Comparison of ENCODE assay signal across 8 cellular contexts in genomic region chr19:16325161-16325527, GRCh38. TPM values are rescaled to one million over a fixed set of nuclear protein-coding genes. Genes with fewer than 3 reads are reported as not detected.
DNase-seq lines count a peak whose midpoint lies in the region; ATAC-seq, FAIRE-seq and TF ChIP-seq lines count a peak whose summit lies in the region.

No MANE protein-coding gene starts in this region.

- peak overlapping the region; percentile 61 to 74 for H3K4me3 Mint-ChIP-seq in stimulated activated naive CD8-positive, alpha-beta T cell treated with anti-CD3 and anti-CD28 coated beads, Interleukin-15, amount 100 ng/mL, for 72 hours

- peaks cover 52% of the 10 kb centered on the region for H3K4me1 Mint-ChIP-seq in stimulated activated naive CD8-positive, alpha-beta T cell treated with anti-CD3 and anti-CD28 coated beads, Interleukin-15, amount 100 ng/mL, for 72 hours

- peak overlapping the region; percentile 56 for H3K4me3 ChIP-seq in OCI-LY1 (ENCODE audit: low read depth, low read length, poor library complexity, severe bottlenecking)
- peak overlapping the region; percentile 52 for H3K4me3 ChIP-seq in K562
- peak overlapping the region; percentile 51 for H3K4me3 ChIP-seq in kidney epithelial cell (ENCODE audit: low read depth, low read length)

- H3K36me3 ChIP-seq in OCI-LY1 (ENCODE audit: insufficient read depth, low read length) (no peaks in the 10 kb centered on the region), K562 (ENCODE audit: control insufficient read depth, insufficient read depth, low read length) (no peaks in the 10 kb centered on the region), kidney epithelial cell (ENCODE audit: control insufficient read depth, insufficient read depth, low read length) (no peaks in the 10 kb centered on the region)

- TF ChIP-seq RAD21 in K562 (CRISPR knock-in tag; conservative IDR thresholded peaks at IDR 0.05 in 1 of 2, IDR thresholded peaks at IDR 0.05 in 1 of 2), result no peak

- H3K4me1 ChIP-seq in OCI-LY1 (ENCODE audit: insufficient read depth, low read length, severe bottlenecking) (peaks cover 15% of the 10 kb centered on the region), K562 (replicated peaks in 1 of 2; ENCODE audit: control insufficient read depth in 2 of 2, insufficient read depth in 2 of 2, low read length in 2 of 2) (peaks cover 0 to 26% of the 10 kb centered on the region in 2 experiments; a peak in 3 of 5 replicates)

- no peak overlapping the region for H3K27ac ChIP-seq in OCI-LY1 (ENCODE audit: low read depth, low read length, poor library complexity, severe bottlenecking)
- H3K27ac ChIP-seq in K562 (ENCODE audit: extremely low read depth, low read depth, low read length), result no peak overlapping the region

- H3K27me3 ChIP-seq in OCI-LY1 (ENCODE audit: insufficient read depth, low read length) (peaks cover 18% of the 10 kb centered on the region), K562 (ENCODE audit: control insufficient read depth in 2 of 2, insufficient read depth in 2 of 2, low read length in 2 of 2) (peaks cover 12 to 47% of the 10 kb centered on the region in 2 experiments; a peak in 3 of 5 replicates), kidney epithelial cell (ENCODE audit: control insufficient read depth, insufficient read depth, low read length) (peaks cover 14% of the 10 kb centered on the region)

- no peaks in the 10 kb centered on the region for H3F3A ChIP-seq in OCI-LY1 (ENCODE audit: insufficient read depth, low read length)

- no TSS peak for BruUV-seq in K562 (replicated peaks; lab: Mats Ljungman, UMichigan)

- no peak overlapping the region for H2AFZ ChIP-seq in OCI-LY1 (ENCODE audit: low read length)
- peak overlapping the region; percentile 85 for H2AFZ ChIP-seq in K562 (ENCODE audit: low read depth, low read length)

- H3K9me1 ChIP-seq in K562 (ENCODE audit: control insufficient read depth, insufficient read depth, low read length), result no peaks in the 10 kb centered on the region

- H3K27me3 Mint-ChIP-seq in stimulated activated naive CD8-positive, alpha-beta T cell treated with anti-CD3 and anti-CD28 coated beads, Interleukin-15, amount 100 ng/mL, for 72 hours, result peaks cover 78% of the 10 kb centered on the region

- POLR2A ChIA-PET in K562 (lab: Yijun Ruan, JAX), result interaction anchor here (1.0 kb wide), 2 partner anchors 14 to 16 kb away, joined by 3 to 4 read pairs; no protein-coding TSS in a partner anchor

- TF ChIP-seq CTCF in AG09319 (IDR thresholded peaks at IDR 0.05; ENCODE audit: low read depth, low read length), result peak; percentile 2; the same call in 1 of the 2 replicates
- TF ChIP-seq CTCF in OCI-LY1 (IDR thresholded peaks at IDR 0.05; ENCODE audit: low read length), result peak; percentile 42
- TF ChIP-seq CTCF in K562 (IDR thresholded peaks at IDR 0.05 in 2 of 3, conservative IDR thresholded peaks at IDR 0.05 in 1 of 3; ENCODE audit: insufficient read depth in 2 of 3, low read depth in 1 of 3, low read length in 3 of 3), result peak in 2 of 3 experiments; percentile 8 to 52; a peak in 2 of 6 replicates
- no peak for TF ChIP-seq CTCF in kidney epithelial cell (IDR thresholded peaks at IDR 0.05; ENCODE audit: insufficient read depth, low read length, poor library complexity, severe bottlenecking)

- H3K9ac ChIP-seq in OCI-LY1 (ENCODE audit: low read length), result no peak overlapping the region
- H3K9ac ChIP-seq in K562 (ENCODE audit: insufficient read depth in 1 of 2, low read depth in 2 of 2, low read length in 2 of 2), result peak overlapping the region; percentile 49 to 86; a peak in 3 of 4 replicates

- no peaks in the 10 kb centered on the region for H3K9me3 Mint-ChIP-seq in stimulated activated naive CD8-positive, alpha-beta T cell treated with anti-CD3 and anti-CD28 coated beads, Interleukin-15, amount 100 ng/mL, for 72 hours

- H4K20me1 ChIP-seq in OCI-LY1 (ENCODE audit: insufficient read depth, low read length), result no peaks in the 10 kb centered on the region
- 0 out of 2 replicates have a peak, but pooled peaks cover 4% of the 10 kb centered on the region for H4K20me1 ChIP-seq in K562 (replicated peaks; ENCODE audit: control insufficient read depth, insufficient read depth, low read length)

- FAIRE-seq in K562 (lab: Jason Lieb, UNC), result no peak
- no peak for FAIRE-seq in GM19239 (lab: Jason Lieb, UNC)

- ATAC-seq in GM19324 (IDR thresholded peaks at IDR 0.05; ENCODE audit: low FRiP score, unreplicated experiment) (peak; percentile 12), K562 (peak; percentile 72), GM21576 (IDR thresholded peaks at IDR 0.05; ENCODE audit: unreplicated experiment) (no peak)
- ATAC-seq in stimulated activated naive CD8-positive, alpha-beta T cell treated with anti-CD3 and anti-CD28 coated beads, Interleukin-15, amount 100 ng/mL, for 72 hours, result peak; percentile 33

- 8% methylated on average over 31 of the region's 52 CpGs for WGBS in K562 (ENCODE audit: insufficient coverage, low coverage, missing lambda C conversion rate)

- intact Hi-C loops in K562 (cut with micrococcal nuclease), result loop anchor here (5.0 kb wide), 1 partner anchor 78 kb away; no protein-coding TSS in a partner anchor

- H3K9me3 ChIP-seq in OCI-LY1 (ENCODE audit: low read length) (no peaks in the 10 kb centered on the region), K562 (replicated peaks; ENCODE audit: control insufficient read depth, insufficient read depth, low read depth, low read length) (no peaks in the 10 kb centered on the region)

- peak overlapping the region; percentile 78 for H3K4me2 ChIP-seq in OCI-LY1 (ENCODE audit: low read length)
- peak overlapping the region; percentile 68 for H3K4me2 ChIP-seq in K562 (ENCODE audit: insufficient read depth, low read length)

- TF ChIP-seq EP300 in K562 (IDR thresholded peaks at IDR 0.05; ENCODE audit: low read length), result no peak

- no peaks in the 10 kb centered on the region for H3K79me2 ChIP-seq in OCI-LY1 (ENCODE audit: insufficient read depth, low read length)
- no peaks in the 10 kb centered on the region for H3K79me2 ChIP-seq in K562 (ENCODE audit: control insufficient read depth, insufficient read depth, low read length)

- DNase-seq in AG09319 (ENCODE audit: extremely low read depth, low read depth) (no peak), K562 (ENCODE audit: extremely low read depth in 1 of 4, low spot score in 3 of 4) (peak; percentile 55 to 77 (median 66)), kidney epithelial cell (ENCODE audit: low read depth) (no peak), GM19239 (ENCODE audit: insufficient read length, low spot score) (no peak)
- peak; percentile 40 to 45 for DNase-seq in stimulated activated naive CD8-positive, alpha-beta T cell treated with anti-CD3 and anti-CD28 coated beads, Interleukin-15, amount 100 ng/mL, for 72 hours

- in situ Hi-C loops in K562 (cut with MboI), result no loop called here

- CTCF ChIA-PET in K562 (lab: Yijun Ruan, JAX; ENCODE audit: low intra/inter-chr PET ratio), result no interaction called here

- TF ChIP-seq POLR2A in K562 (conservative IDR thresholded peaks at IDR 0.05), result no peak

- H3K9me2 ChIP-seq in OCI-LY1 (ENCODE audit: low read depth, low read length), result no peaks in the 10 kb centered on the region

- no peak overlapping the region for H3K27ac Mint-ChIP-seq in stimulated activated naive CD8-positive, alpha-beta T cell treated with anti-CD3 and anti-CD28 coated beads, Interleukin-15, amount 100 ng/mL, for 72 hours

TF ChIP-seq in K562, 482 proteins besides CTCF, POLR2A, EP300 and RAD21 (continues in another document):
- TF ChIP-seq FOSL1 (tag; conservative IDR thresholded peaks at IDR 0.05), result no peak
- no peak for TF ChIP-seq SIX5 (IDR thresholded peaks at IDR 0.05; ENCODE audit: borderline replicate concordance in 1 of 2, insufficient read depth in 1 of 2, low read depth in 1 of 2, low read length in 2 of 2)
- no peak for TF ChIP-seq WHSC1 (IDR thresholded peaks at IDR 0.05; ENCODE audit: low read length)
- no peak for TF ChIP-seq CHD4 (IDR thresholded peaks at IDR 0.05; ENCODE audit: insufficient read depth, insufficient replicate concordance, low read depth, low read length, poor library complexity, severe bottlenecking)
- no peak for TF ChIP-seq ZNF3 (CRISPR knock-in tag; IDR thresholded peaks at IDR 0.05)
- no peak for TF ChIP-seq KAT7 (CRISPR knock-in tag; IDR thresholded peaks at IDR 0.05; ENCODE audit: borderline replicate concordance)
- TF ChIP-seq JUNB (CRISPR knock-in tag; conservative IDR thresholded peaks at IDR 0.05), result no peak
- no peak for TF ChIP-seq MEF2D (tag; conservative IDR thresholded peaks at IDR 0.05; ENCODE audit: low read depth)
- TF ChIP-seq LEF1 (IDR thresholded peaks at IDR 0.05), result no peak
- peak; percentile 2; the same call in 1 of the 2 replicates for TF ChIP-seq EGR1 (conservative IDR thresholded peaks at IDR 0.05)
- TF ChIP-seq MTA1 (IDR thresholded peaks at IDR 0.05; ENCODE audit: borderline replicate concordance), result no peak
- no peak for TF ChIP-seq HCFC1 (IDR thresholded peaks at IDR 0.05; ENCODE audit: low read depth, low read length)
- TF ChIP-seq ZNF586 (CRISPR knock-in tag; conservative IDR thresholded peaks at IDR 0.05), result no peak
- TF ChIP-seq ZEB2 (IDR thresholded peaks at IDR 0.05), result no peak

RNA-seq across cellular contexts. Expression of gene KLF2, which starts 0.5 kb away (rescaled TPM):
- total RNA-seq in K562 (2011; cell fraction: chromatin; rRNA removed; ENCODE audit: low replicate concordance), result not detected in 2 replicates
- total RNA-seq in K562 (2011; cell fraction: nucleolus; rRNA removed), result 0.17 and 0.26 TPM in 2 replicates
- not detected in 2 replicates for total RNA-seq in K562 (2011; cell fraction: nucleoplasm; rRNA removed)
- 0.20 TPM in 1 of 2 replicates, not detected in the other for total RNA-seq in K562 (2014; rRNA removed)
- total RNA-seq in K562 (2014; rRNA removed; fragmentation: Illumina TruSeq; extraction: Trizol), result 0.07 TPM in 1 of 2 replicates, not detected in the other
- total RNA-seq in K562 (2015; rRNA removed; fragmentation: Illumina TruSeq; extraction: Trizol), result not detected in 2 replicates
- total RNA-seq in K562 (2021), result 0.71 and 1.3 TPM in 2 replicates
- polyA plus RNA-seq in K562 (2011; rRNA removed), result not detected in 2 replicates
- polyA plus RNA-seq in K562 (2011; cell fraction: cytosol; rRNA removed), result 0.04 and 0.22 TPM in 2 replicates
- polyA plus RNA-seq in K562 (2011; cell fraction: nucleus; rRNA removed), result 0.17 and 0.40 TPM in 2 replicates
- 0.22 and 1.9 TPM in 2 replicates for polyA plus RNA-seq in K562 (2012)
- polyA plus RNA-seq in K562 (2014; fragmentation: Illumina TruSeq; extraction: Trizol), result not detected in 2 replicates
- not detected for polyA plus RNA-seq in K562 (2014; fragmentation: Nextera tagmentation; extraction: Ambion mirVana)
- 0.19 TPM in 1 of 2 replicates, not detected in the other for polyA plus RNA-seq in K562 (2014; rRNA removed)
- not detected in 2 replicates for polyA minus RNA-seq in K562 (2011; rRNA and poly(A)+ RNA removed)
- not detected in 2 replicates for polyA minus RNA-seq in K562 (2011; cell fraction: cytosol; rRNA and poly(A)+ RNA removed)
- not detected in 2 replicates for polyA minus RNA-seq in K562 (2011; cell fraction: nucleus; rRNA and poly(A)+ RNA removed)
- total RNA-seq in kidney epithelial cell, result 0.67 and 1.9 TPM in 2 replicates

Comparison
In these comparisons a context has a peak if more than half of its experiments do, and no peak if none do; other contexts are left out.
1. DNase-seq: peak in K562 (4 of 4) and stimulated activated naive CD8-positive, alpha-beta T cell treated with anti-CD3 and anti-CD28 coated beads, Interleukin-15, amount 100 ng/mL, for 72 hours (2 of 2); none in AG09319 (single experiment), kidney epithelial cell (single experiment) and GM19239 (single experiment).
2. Peak in every context shown above with its lines, with median percentiles within 50 percentile points of each other: H3K4me3 ChIP-seq.